ENCODE assay signal across 1 cellular context in genomic region chr2:105681927-105682326, GRCh38.
TF ChIP-seq lines count a peak whose summit lies in the region.

No MANE protein-coding gene starts in this region.

TF ChIP-seq in GM12878, 131 proteins besides CTCF, POLR2A, EP300 and RAD21 (continued from another document):
- TF ChIP-seq CUX1 (IDR thresholded peaks at IDR 0.05; ENCODE audit: insufficient replicate concordance, low read depth, low read length): no peak
